Comparison of ENCODE assay signal across 19 cellular contexts in the genomic region with DNA sequence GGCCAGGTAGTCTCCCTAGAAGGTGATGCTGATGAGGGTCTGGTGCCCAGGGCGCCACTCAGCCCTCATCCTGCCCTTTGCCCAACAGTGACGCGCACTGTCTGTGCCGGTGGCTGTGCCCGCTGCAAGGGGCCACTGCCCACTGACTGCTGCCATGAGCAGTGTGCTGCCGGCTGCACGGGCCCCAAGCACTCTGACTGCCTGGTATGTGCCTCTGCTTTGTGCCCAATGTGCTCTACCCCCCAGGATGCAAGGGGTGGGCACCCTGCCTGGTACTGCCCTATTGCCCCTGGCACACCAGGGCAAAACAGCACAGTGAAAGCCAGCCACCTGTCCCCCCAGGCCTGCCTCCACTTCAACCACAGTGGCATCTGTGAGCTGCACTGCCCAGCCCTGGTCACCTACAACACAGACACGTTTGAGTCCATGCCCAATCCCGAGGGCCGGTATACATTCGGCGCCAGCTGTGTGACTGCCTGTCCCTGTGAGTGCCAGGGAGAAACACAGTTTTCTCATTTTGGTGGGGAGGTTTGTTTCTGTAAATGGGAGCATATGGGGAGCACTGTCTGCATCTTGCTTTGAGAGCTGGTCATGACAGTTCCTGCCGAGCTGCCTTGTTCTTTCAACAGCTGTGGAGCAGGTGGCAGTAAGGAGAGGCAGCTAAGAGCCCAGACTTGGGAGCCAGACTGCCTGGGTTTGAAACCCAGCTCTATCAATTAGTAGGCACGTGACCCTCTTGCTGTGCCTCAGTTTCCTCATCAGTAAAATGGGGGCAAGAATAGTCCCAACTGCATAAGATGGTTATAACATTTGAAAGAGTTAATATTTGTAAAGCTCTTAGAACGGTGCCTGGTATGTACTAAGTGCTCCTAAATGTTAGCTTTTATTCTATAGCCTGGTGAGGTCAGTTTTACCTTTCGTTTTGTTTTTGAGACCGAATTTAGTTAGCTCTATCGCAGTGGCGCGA. TPM values are rescaled to one million over a fixed set of nuclear protein-coding genes. Genes with fewer than 3 reads are reported as not detected.
DNase-seq lines count a peak whose midpoint lies in the region; ATAC-seq and TF ChIP-seq lines count a peak whose summit lies in the region.
"Had no signal": no experiment of that assay in that cellular context is flagged by ENCODE, and none has a peak within 500 bp of the region (broad histone marks: within the 10 kb centered on the region; RNA-seq: fewer than 3 reads in every experiment).

No MANE protein-coding gene starts in this region.

- DNase-seq in Calu3, result no peak
- DNase-seq in NCI-H69 (lab: John Stamatoyannopoulos, UW), result peak; percentile 12
- peak in 2 of 3 donors; percentile 19 to 28 for DNase-seq in immature natural killer cell
- peak; percentile 56 for DNase-seq in spleen
- DNase-seq in osteocyte (ENCODE audit: extremely low spot score, unreplicated experiment), result no peak
- no peak for DNase-seq in left lobe of liver (ENCODE audit: low spot score)
- DNase-seq: CD8-positive, alpha-beta T cell; GF-D8; GOT3; NCI-H1436 treated with DMSO at 0.1 percent for 48 hours; NCI-H345; NCI-H526 treated with DMSO at 0.1 percent for 48 hours; RPMI8226; SJCRH30 had no signal

- ATAC-seq in GM19467 (IDR thresholded peaks at IDR 0.05; ENCODE audit: unreplicated experiment) (no peak), left lobe of liver (no peak)
- ATAC-seq: CD8-positive, alpha-beta T cell had no signal

- CTCF ChIA-PET in Calu3 (lab: Charles Lee), result interaction anchor here (0.5 to 161.2 kb wide), 25 partner anchors 5 to 1136 kb away, joined by 3 to 42089 read pairs (median 4); partner anchors contain the start of genes ERBB2, GRB7, GSDMA and GSDMB

- WGBS in spleen, 5 donors, result 88 to 95% (median 93%) methylated on average over 11 to 20 of the region's 20 CpGs

- H3K4me3 Mint-ChIP-seq in Calu3 (ENCODE audit: low read depth, unreplicated experiment) (no peak overlapping the region), immature natural killer cell (peak overlapping the region; percentile 85 to 97 (median 93)), osteocyte (ENCODE audit: unreplicated experiment) (no peak overlapping the region)
- H3K4me3 Mint-ChIP-seq: B cell; CD8-positive, alpha-beta T cell had no signal

- no peak overlapping the region for H3K27ac ChIP-seq in spleen
- H3K27ac ChIP-seq: KMS-11, SJCRH30 had no signal

- TF ChIP-seq CTCF in Calu3 (IDR thresholded peaks at IDR 0.05; ENCODE audit: unreplicated experiment) (no peak), spleen (IDR thresholded peaks at IDR 0.05 in 8 of 11, conservative IDR thresholded peaks at IDR 0.05 in 3 of 11) (no peak), osteocyte (IDR thresholded peaks at IDR 0.05) (no peak)

- H3K36me3 Mint-ChIP-seq in Calu3 (ENCODE audit: insufficient read depth, unreplicated experiment) (peaks cover 98% of the 10 kb centered on the region), immature natural killer cell (peaks cover 0 to 8% (median 7%) of the 10 kb centered on the region in 3 donors), osteocyte (ENCODE audit: unreplicated experiment) (peaks cover 16% of the 10 kb centered on the region)
- H3K36me3 Mint-ChIP-seq: CD8-positive, alpha-beta T cell had no signal

- peaks cover 0 to 10% (median 0%) of the 10 kb centered on the region in 6 donors for H3K4me1 ChIP-seq in spleen
- H3K4me1 ChIP-seq: SJCRH30 had no signal

- no TSS peak for BruUV-seq in Calu3 (replicated peaks; lab: Mats Ljungman, UMichigan)

- H3K27ac Mint-ChIP-seq in Calu3 (ENCODE audit: unreplicated experiment) (peak overlapping the region; percentile 3), immature natural killer cell (peak overlapping the region; percentile 93 to 99 (median 96)), osteocyte (ENCODE audit: unreplicated experiment) (no peak overlapping the region)
- H3K27ac Mint-ChIP-seq: B cell; CD8-positive, alpha-beta T cell had no signal

- TF ChIP-seq POLR2A in spleen (IDR thresholded peaks at IDR 0.05), result no peak

- H3K4me3 ChIP-seq in spleen, result no peak overlapping the region
- H3K4me3 ChIP-seq: SJCRH30 had no signal

- H3K4me1 Mint-ChIP-seq in Calu3 (ENCODE audit: low read depth, unreplicated experiment) (peaks cover 47% of the 10 kb centered on the region), immature natural killer cell (peaks cover 66 to 67% of the 10 kb centered on the region in 2 donors), osteocyte (ENCODE audit: unreplicated experiment) (no peaks in the 10 kb centered on the region)

- intact Hi-C loops in Calu3 (cut with micrococcal nuclease; ENCODE audit: unreplicated experiment), result loop anchor here (5.0 kb wide), 1 partner anchor 387 kb away; no protein-coding TSS in a partner anchor
- intact Hi-C loops in spleen (cut with DNase I; ENCODE audit: low total_unique reads), result no loop called here

- H3K36me3 ChIP-seq in spleen, result peaks cover 0 to 48% (median under 1%) of the 10 kb centered on the region in 6 donors
- H3K36me3 ChIP-seq: SJCRH30 had no signal

- H3K27me3 Mint-ChIP-seq in Calu3 (ENCODE audit: unreplicated experiment) (no peaks in the 10 kb centered on the region), immature natural killer cell (ENCODE audit: low read depth in 3 of 3) (peaks cover 0 to 4% (median 0%) of the 10 kb centered on the region in 3 donors), osteocyte (ENCODE audit: unreplicated experiment) (no peaks in the 10 kb centered on the region)
- H3K27me3 Mint-ChIP-seq: B cell had no signal

- H3K9me3 Mint-ChIP-seq in Calu3 (ENCODE audit: low read depth, unreplicated experiment), result no peaks in the 10 kb centered on the region
- H3K9me3 Mint-ChIP-seq in immature natural killer cell, result no peaks in the 10 kb centered on the region
- no peaks in the 10 kb centered on the region for H3K9me3 Mint-ChIP-seq in osteocyte (ENCODE audit: unreplicated experiment)
- H3K9me3 Mint-ChIP-seq: CD8-positive, alpha-beta T cell had no signal

- H3K27me3 ChIP-seq in spleen (replicated peaks in 1 of 7), result no peaks in the 10 kb centered on the region
- H3K27me3 ChIP-seq: SJCRH30 had no signal

- H3K9me3 ChIP-seq in spleen, result no peaks in the 10 kb centered on the region
- H3K9me3 ChIP-seq: SJCRH30 had no signal

RNA-seq across cellular contexts. Expression of gene ERBB2, which starts 10.4 kb away (rescaled TPM):
- total RNA-seq in Calu3 (2022) (4,829 and 4,830 TPM in 2 replicates), spleen (10 to 100 TPM in 5 of 7 donors, 1 to 10 TPM in 2; 8.5 to 15.9 (median 13.8) TPM), osteocyte (66.2 and 69.9 TPM in 2 replicates), left lobe of liver (23.1 TPM)
- polyA plus RNA-seq in immature natural killer cell (10 to 100 TPM; 14.5 to 49.2 (median 25.2) TPM), spleen (1 to 10 TPM; 3.4 to 6.6 (median 4.3) TPM)

RNA-seq across cellular contexts. Expression of gene MIEN1, which starts 20.1 kb away (rescaled TPM):
- total RNA-seq in Calu3 (2022), result 2,121 and 2,217 TPM in 2 replicates
- polyA plus RNA-seq in immature natural killer cell, result 100 to 1,000 TPM; 181 to 197 (median 181) TPM
- 10 to 100 TPM; 28.0 to 58.2 (median 40.5) TPM for total RNA-seq in spleen
- polyA plus RNA-seq in spleen, result 10 to 100 TPM; 60.9 to 85.2 (median 78.7) TPM
- 48.4 and 52.7 TPM in 2 replicates for total RNA-seq in osteocyte
- 25.2 TPM for total RNA-seq in left lobe of liver

RNA-seq across cellular contexts. Expression of gene PGAP3, which starts 22.4 kb away (rescaled TPM):
- 1,186 and 1,276 TPM in 2 replicates for total RNA-seq in Calu3 (2022)
- polyA plus RNA-seq in immature natural killer cell, result 10 to 100 TPM; 24.0 to 47.1 (median 37.8) TPM
- 10 to 100 TPM; 15.5 to 27.4 (median 20.7) TPM for total RNA-seq in spleen
- 10 to 100 TPM; 11.5 to 21.3 (median 18.3) TPM for polyA plus RNA-seq in spleen
- total RNA-seq in osteocyte, result 33.8 and 35.3 TPM in 2 replicates
- 23.8 TPM for total RNA-seq in left lobe of liver

RNA-seq across cellular contexts. Expression of gene GRB7, which starts 27.5 kb away (rescaled TPM):
- total RNA-seq in Calu3 (2022) (2,531 and 2,746 TPM in 2 replicates), spleen (1 to 10 TPM in 2 of 7 donors, under 1 TPM in 4, not detected in 1; 0.51 to 1.9 (median 0.66) TPM), osteocyte (0.94 and 1.2 TPM in 2 replicates), left lobe of liver (12.0 TPM)
- polyA plus RNA-seq in immature natural killer cell (not detected), spleen (under 1 TPM; 0.04 to 0.19 (median 0.14) TPM)
- total RNA-seq: CD8-positive, alpha-beta T cell; M059J; SJCRH30 had no signal

RNA-seq across cellular contexts. Expression of gene PNMT, which starts 42.0 kb away (rescaled TPM):
- 1.3 and 3.2 TPM in 2 replicates for total RNA-seq in Calu3 (2022)
- 1 to 10 TPM in 2 of 3 donors, not detected in 1; 1.4 to 1.6 TPM for polyA plus RNA-seq in immature natural killer cell
- total RNA-seq in spleen, result 1 to 10 TPM in 1 of 7 donors, under 1 TPM in 2, not detected in 4; 0.47 to 2.4 (median 0.51) TPM
- under 1 TPM; 0.28 to 0.93 (median 0.80) TPM for polyA plus RNA-seq in spleen
- 1.9 and 2.4 TPM in 2 replicates for total RNA-seq in osteocyte
- total RNA-seq in left lobe of liver, result 0.45 TPM
- total RNA-seq: Daoy, M059J had no signal

Comparison
In these comparisons a context has a peak if more than half of its experiments do, and no peak if none do; other contexts are left out.
1. DNase-seq: peak in NCI-H69 (single experiment), immature natural killer cell (2 of 3) and spleen (single experiment); none in Calu3 (single experiment), osteocyte (single experiment) and left lobe of liver (single experiment).
2. H3K4me3 Mint-ChIP-seq: peak in immature natural killer cell (5 of 5); none in Calu3 (single experiment) and osteocyte (single experiment).
3. RNA of gene ERBB2, which starts 10.4 kb away (total RNA-seq): 4,829 to 4,830 TPM in Calu3; 66.2 to 69.9 TPM in osteocyte, 23.1 TPM in left lobe of liver (single experiment) and 8.5 to 15.9 TPM in spleen; every median in the first group is over 10 times any median in the second.
4. RNA of gene MIEN1, which starts 20.1 kb away (total RNA-seq): 2,121 to 2,217 TPM in Calu3; 48.4 to 52.7 TPM in osteocyte, 28.0 to 58.2 TPM in spleen and 25.2 TPM in left lobe of liver (single experiment); every median in the first group is over 10 times any median in the second.
5. RNA of gene PGAP3, which starts 22.4 kb away (total RNA-seq): 1,186 to 1,276 TPM in Calu3; 33.8 to 35.3 TPM in osteocyte, 23.8 TPM in left lobe of liver (single experiment) and 15.5 to 27.4 TPM in spleen; every median in the first group is over 10 times any median in the second.